9 cellular contexts compared by ENCODE assay signal in the genomic region with DNA sequence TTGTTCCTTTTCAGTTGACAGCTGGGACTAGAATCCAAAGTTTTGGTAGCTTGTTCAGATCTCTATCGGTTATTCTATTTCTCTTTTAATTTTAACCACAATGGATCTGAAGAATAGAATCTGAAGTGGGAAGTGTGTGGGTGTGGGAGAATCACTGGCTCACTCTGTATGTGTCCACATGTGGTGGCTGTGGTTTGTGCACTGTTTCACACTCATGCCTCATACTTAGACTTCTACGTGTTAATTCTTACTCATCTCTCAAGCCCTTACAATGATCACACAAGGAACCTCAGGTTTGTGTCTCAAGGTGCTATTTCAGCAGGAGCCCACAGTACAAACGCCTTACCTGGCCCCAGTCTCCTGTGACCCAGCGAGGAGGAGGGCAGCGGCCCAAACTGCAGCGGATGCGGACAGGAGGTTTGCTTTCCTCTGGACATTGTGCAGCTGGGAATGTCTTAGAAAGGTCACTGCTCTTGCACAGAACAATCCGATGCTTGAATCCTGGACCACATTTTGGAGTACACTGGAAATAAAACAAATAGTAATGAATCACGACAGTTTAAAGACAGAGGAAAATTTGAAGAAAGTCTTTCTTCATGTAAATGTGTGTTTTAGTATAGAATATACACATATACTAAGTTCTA.
A peak's percentile ranks its signal among the peaks of the same experiment; 100 is the strongest.
DNase-seq lines count a peak whose midpoint lies in the region; ATAC-seq and TF ChIP-seq lines count a peak whose summit lies in the region.
"Had no signal": no experiment of that assay in that cellular context is flagged by ENCODE, and none has a peak within 500 bp of the region (broad histone marks: within the 10 kb centered on the region; RNA-seq: fewer than 3 reads in every experiment).

No MANE protein-coding gene starts in this region.

- POLR2A ChIA-PET in naive thymus-derived CD8-positive, alpha-beta T cell (lab: Charles Lee): no interaction called here

- H3K4me3 Mint-ChIP-seq in stimulated activated effector memory CD8-positive, alpha-beta T cell treated with anti-CD3 and anti-CD28 coated beads, Interleukin-12 subunit alpha, Interleukin-12 subunit beta, amount 100 ng/mL, for 72 hours: no peak overlapping the region
- H3K4me3 Mint-ChIP-seq in naive thymus-derived CD8-positive, alpha-beta T cell: no peak overlapping the region

- H3K36me3 Mint-ChIP-seq in stimulated activated effector memory CD8-positive, alpha-beta T cell treated with anti-CD3 and anti-CD28 coated beads, Interleukin-12 subunit alpha, Interleukin-12 subunit beta, amount 100 ng/mL, for 72 hours: peaks cover 5% of the 10 kb centered on the region
- H3K36me3 Mint-ChIP-seq in naive thymus-derived CD8-positive, alpha-beta T cell: peaks cover 0 to 24% (median 0%) of the 10 kb centered on the region in 3 donors

- H3K27ac Mint-ChIP-seq in stimulated activated effector memory CD8-positive, alpha-beta T cell treated with anti-CD3 and anti-CD28 coated beads, Interleukin-12 subunit alpha, Interleukin-12 subunit beta, amount 100 ng/mL, for 72 hours: no peak overlapping the region
- H3K27ac Mint-ChIP-seq in naive thymus-derived CD8-positive, alpha-beta T cell: peak overlapping the region in 2 of 10 donors; percentile 10 to 41

- no peak for TF ChIP-seq CTCF in astrocyte of the cerebellum (IDR thresholded peaks at IDR 0.05; ENCODE audit: low read depth, low read length, missing control alignments)

- ATAC-seq in HG03135 (IDR thresholded peaks at IDR 0.05; ENCODE audit: unreplicated experiment): peak; percentile 84
- ATAC-seq in stimulated activated effector memory CD8-positive, alpha-beta T cell treated with anti-CD3 and anti-CD28 coated beads, Interleukin-12 subunit alpha, Interleukin-12 subunit beta, amount 100 ng/mL, for 72 hours: peak; percentile 100
- ATAC-seq in naive thymus-derived CD8-positive, alpha-beta T cell: no peak
- ATAC-seq: A549 had no signal

- in situ Hi-C loops in astrocyte of the cerebellum (cut with HindIII; ENCODE audit: low sequenced_read_pairs): no loop called here

- H3K4me1 Mint-ChIP-seq in stimulated activated effector memory CD8-positive, alpha-beta T cell treated with anti-CD3 and anti-CD28 coated beads, Interleukin-12 subunit alpha, Interleukin-12 subunit beta, amount 100 ng/mL, for 72 hours: peaks cover 20% of the 10 kb centered on the region
- peaks cover 0 to 8% (median 5%) of the 10 kb centered on the region in 4 donors for H3K4me1 Mint-ChIP-seq in naive thymus-derived CD8-positive, alpha-beta T cell

- peak; percentile 44 to 54 for DNase-seq in activated CD4-positive, alpha-beta T cell treated with anti-CD3 and anti-CD28 coated beads for 24 hours (ENCODE audit: low read depth in 2 of 2)
- no peak for DNase-seq in activated CD4-positive, alpha-beta T cell treated with anti-CD3 and anti-CD28 coated beads, Interleukin-2, amount 50 U/mL, for 1 hour
- DNase-seq in astrocyte of the cerebellum (ENCODE audit: low read depth) (peak; percentile 54), GM19240 (ENCODE audit: insufficient read length, low spot score) (no peak), NCI-H69 (lab: John Stamatoyannopoulos, UW) (no peak)
- DNase-seq in stimulated activated effector memory CD8-positive, alpha-beta T cell treated with anti-CD3 and anti-CD28 coated beads, Interleukin-12 subunit alpha, Interleukin-12 subunit beta, amount 100 ng/mL, for 72 hours (ENCODE audit: low spot score in 2 of 2): peak; percentile 24 to 77
- DNase-seq in naive thymus-derived CD8-positive, alpha-beta T cell: no peak

- no peaks in the 10 kb centered on the region for H3K27me3 Mint-ChIP-seq in naive thymus-derived CD8-positive, alpha-beta T cell

- no peaks in the 10 kb centered on the region for H3K9me3 Mint-ChIP-seq in stimulated activated effector memory CD8-positive, alpha-beta T cell treated with anti-CD3 and anti-CD28 coated beads, Interleukin-12 subunit alpha, Interleukin-12 subunit beta, amount 100 ng/mL, for 72 hours
- no peaks in the 10 kb centered on the region for H3K9me3 Mint-ChIP-seq in naive thymus-derived CD8-positive, alpha-beta T cell

- H3K4me3 ChIP-seq in astrocyte of the cerebellum (ENCODE audit: low read depth, low read length): no peak overlapping the region
- H3K4me3 ChIP-seq: A549 had no signal

Comparison
In these comparisons a context has a peak if more than half of its experiments do, and no peak if none do; other contexts are left out.
1. DNase-seq: peak in activated CD4-positive, alpha-beta T cell treated with anti-CD3 and anti-CD28 coated beads for 24 hours (2 of 2), astrocyte of the cerebellum (single experiment) and stimulated activated effector memory CD8-positive, alpha-beta T cell treated with anti-CD3 and anti-CD28 coated beads, Interleukin-12 subunit alpha, Interleukin-12 subunit beta, amount 100 ng/mL, for 72 hours (2 of 2); none in activated CD4-positive, alpha-beta T cell treated with anti-CD3 and anti-CD28 coated beads, Interleukin-2, amount 50 U/mL, for 1 hour (single experiment), GM19240 (single experiment), NCI-H69 (single experiment) and naive thymus-derived CD8-positive, alpha-beta T cell (0 of 10).
2. ATAC-seq: peak in HG03135 (single experiment) and stimulated activated effector memory CD8-positive, alpha-beta T cell treated with anti-CD3 and anti-CD28 coated beads, Interleukin-12 subunit alpha, Interleukin-12 subunit beta, amount 100 ng/mL, for 72 hours (single experiment); none in naive thymus-derived CD8-positive, alpha-beta T cell (0 of 2).